9 cellular contexts compared by ENCODE assay signal in genomic region chr1:27529638-27530018, GRCh38. TPM values are rescaled to one million over a fixed set of nuclear protein-coding genes. Genes with fewer than 3 reads are reported as not detected.
A peak's percentile ranks its signal among the peaks of the same experiment; 100 is the strongest.
DNase-seq lines count a peak whose midpoint lies in the region; ATAC-seq and TF ChIP-seq lines count a peak whose summit lies in the region.
"Had no signal": no experiment of that assay in that cellular context is flagged by ENCODE, and none has a peak within 500 bp of the region (broad histone marks: within the 10 kb centered on the region; RNA-seq: fewer than 3 reads in every experiment).

No MANE protein-coding gene starts in this region.

- H2AFZ ChIP-seq in HCT116 (ENCODE audit: low read depth, low read length, poor library complexity, severe bottlenecking) = no peak overlapping the region

- H3K27ac ChIP-seq in HCT116 (ENCODE audit: low read depth, low read length) (peak overlapping the region; percentile 89), left lung (peak overlapping the region; percentile 68 to 81)

- H3K9me3 ChIP-seq in HCT116 (ENCODE audit: control insufficient read depth in 1 of 2, insufficient read depth in 1 of 2, low read depth in 1 of 2, low read length in 2 of 2) (no peaks in the 10 kb centered on the region), left lung (no peaks in the 10 kb centered on the region)

- peaks cover 42% of the 10 kb centered on the region for H3K4me1 Mint-ChIP-seq in activated B cell treated with CpG ODN at 0.5 μM for 24 hours
- peaks cover 37% of the 10 kb centered on the region for H3K4me1 Mint-ChIP-seq in stimulated activated memory B cell treated with anti-CD40 and anti-IgM and Interleukin-4, amounts not matched to agents 10 μg/mL and 1 μg/mL and 100 μg/mL, for 72 hours
- H3K4me1 Mint-ChIP-seq in stimulated activated naive CD8-positive, alpha-beta T cell treated with anti-CD3 and anti-CD28 coated beads, Interleukin-15, amount 100 ng/mL, for 72 hours = peaks cover 61% of the 10 kb centered on the region

- H3K4me3 ChIP-seq in HCT116 (replicated peaks in 1 of 2; ENCODE audit: low read depth in 1 of 2, low read length in 2 of 2) (no peak overlapping the region), left lung (no peak overlapping the region)

- no peak for TF ChIP-seq RAD21 in HCT116 (IDR thresholded peaks at IDR 0.05; ENCODE audit: low read depth)

- H3K9me2 ChIP-seq in HCT116 (ENCODE audit: insufficient read depth) = no peaks in the 10 kb centered on the region

- TF ChIP-seq CTCF in HCT116 (IDR thresholded peaks at IDR 0.05 in 2 of 3, conservative IDR thresholded peaks at IDR 0.05 in 1 of 3; ENCODE audit: borderline replicate concordance in 1 of 3, insufficient read depth in 1 of 3, low read depth in 2 of 3, low read length in 2 of 3) (no peak), activated B cell treated with CpG ODN at 0.5 μM for 24 hours (IDR thresholded peaks at IDR 0.05) (no peak), left lung (IDR thresholded peaks at IDR 0.05) (no peak)

- RAD21 ChIA-PET in HCT116 (lab: Charles Lee; ENCODE audit: low non-redundant PET in 1 of 2, low total read pairs in 2 of 2, uncharacterized antibody in 2 of 2, unreplicated experiment in 2 of 2) = no interaction called here

- H3K4me1 ChIP-seq in HCT116 (ENCODE audit: control insufficient read depth in 1 of 2, insufficient read depth in 2 of 2, low read length in 2 of 2) (peaks cover 40 to 66% of the 10 kb centered on the region in 2 experiments), left lung (peaks cover 42 to 56% of the 10 kb centered on the region in 2 donors)

- no peaks in the 10 kb centered on the region for H3K27me3 Mint-ChIP-seq in activated B cell treated with CpG ODN at 0.5 μM for 24 hours
- no peaks in the 10 kb centered on the region for H3K27me3 Mint-ChIP-seq in stimulated activated memory B cell treated with anti-CD40 and anti-IgM and Interleukin-4, amounts not matched to agents 10 μg/mL and 1 μg/mL and 100 μg/mL, for 72 hours
- no peaks in the 10 kb centered on the region for H3K27me3 Mint-ChIP-seq in stimulated activated naive CD8-positive, alpha-beta T cell treated with anti-CD3 and anti-CD28 coated beads, Interleukin-15, amount 100 ng/mL, for 72 hours

- intact Hi-C loops in HCT116 (cut with micrococcal nuclease) (no loop called here), activated B cell treated with CpG ODN at 0.5 μM for 24 hours (cut with micrococcal nuclease) (loop anchor here (2.0 to 5.0 kb wide), 2 partner anchors 52 to 73 kb away; no protein-coding TSS in a partner anchor), left lung (cut with DNase I) (no loop called here)

- CTCF ChIA-PET in HCT116 (lab: Charles Lee) (no interaction called here), activated B cell treated with CpG ODN at 0.5 μM for 24 hours (lab: Charles Lee) (no interaction called here)

- H3K4me3 Mint-ChIP-seq in activated B cell treated with CpG ODN at 0.5 μM for 24 hours = peak overlapping the region; percentile 59
- peak overlapping the region; percentile 35 for H3K4me3 Mint-ChIP-seq in stimulated activated memory B cell treated with anti-CD40 and anti-IgM and Interleukin-4, amounts not matched to agents 10 μg/mL and 1 μg/mL and 100 μg/mL, for 72 hours
- H3K4me3 Mint-ChIP-seq in stimulated activated naive CD8-positive, alpha-beta T cell treated with anti-CD3 and anti-CD28 coated beads, Interleukin-15, amount 100 ng/mL, for 72 hours = peak overlapping the region in 1 of 2 donors; percentile 11

- H3K4me2 ChIP-seq in HCT116 (ENCODE audit: low read length) = peak overlapping the region; percentile 84; the same call in 1 of the 2 replicates

- POLR2A ChIA-PET in HCT116 (lab: Charles Lee) = no interaction called here
- POLR2A ChIA-PET in activated B cell treated with CpG ODN at 0.5 μM for 24 hours (lab: Charles Lee) = interaction anchor here (1.6 kb wide), 1 partner anchor 39 kb away, joined by 3 read pairs; the partner anchor contains the start of gene WASF2

- no peaks in the 10 kb centered on the region for H3K27me3 ChIP-seq in HCT116 (ENCODE audit: insufficient read depth, low read length)
- H3K27me3 ChIP-seq in left lung = peaks cover 0 to 18% of the 10 kb centered on the region in 2 donors

- peak overlapping the region; percentile 65 for H3K27ac Mint-ChIP-seq in activated B cell treated with CpG ODN at 0.5 μM for 24 hours
- peak overlapping the region; percentile 16 for H3K27ac Mint-ChIP-seq in stimulated activated memory B cell treated with anti-CD40 and anti-IgM and Interleukin-4, amounts not matched to agents 10 μg/mL and 1 μg/mL and 100 μg/mL, for 72 hours
- H3K27ac Mint-ChIP-seq in stimulated activated naive CD8-positive, alpha-beta T cell treated with anti-CD3 and anti-CD28 coated beads, Interleukin-15, amount 100 ng/mL, for 72 hours = peak overlapping the region in 1 of 2 donors; percentile 69

- DNase-seq in HCT116 (ENCODE audit: low read depth, low spot score) (no peak), activated B cell treated with CpG ODN at 0.5 μM for 24 hours (no peak), left lung (no peak), NOMO-1 (lab: John Stamatoyannopoulos, UW; ENCODE audit: unreplicated experiment in 2 of 2) (no peak)
- DNase-seq in stimulated activated naive CD8-positive, alpha-beta T cell treated with anti-CD3 and anti-CD28 coated beads, Interleukin-15, amount 100 ng/mL, for 72 hours = no peak
- DNase-seq: activated CD8-positive, alpha-beta memory T cell treated with anti-CD3 and anti-CD28 coated beads, Interleukin-2, amount 50 U/mL, for 48 hours had no signal

- no peaks in the 10 kb centered on the region for H4K20me1 ChIP-seq in HCT116 (ENCODE audit: insufficient read depth)

- BruUV-seq in HCT116 (replicated peaks; lab: Mats Ljungman, UMichigan) = no TSS peak

- no peaks in the 10 kb centered on the region for H3K79me2 ChIP-seq in HCT116 (ENCODE audit: insufficient read depth, low read length)

- no peak for TF ChIP-seq POLR2A in HCT116 (IDR thresholded peaks at IDR 0.05; ENCODE audit: borderline replicate concordance, extremely low read depth, insufficient read depth, insufficient read length)

- H3K9ac ChIP-seq in HCT116 (ENCODE audit: low read length) = peak overlapping the region; percentile 76

- H3K36me3 ChIP-seq in HCT116 (ENCODE audit: control insufficient read depth in 1 of 2, insufficient read depth in 2 of 2, low read length in 2 of 2) (no peaks in the 10 kb centered on the region), left lung (peaks cover 0 to 19% of the 10 kb centered on the region in 2 donors)

- no peak for ATAC-seq in HCT116
- ATAC-seq in activated B cell treated with CpG ODN at 0.5 μM for 24 hours (ENCODE audit: low read depth) = no peak
- no peak for ATAC-seq in left lung
- no peak for ATAC-seq in stimulated activated memory B cell treated with anti-CD40 and anti-IgM and Interleukin-4, amounts not matched to agents 10 μg/mL and 1 μg/mL and 100 μg/mL, for 72 hours
- no peak for ATAC-seq in stimulated activated naive CD8-positive, alpha-beta T cell treated with anti-CD3 and anti-CD28 coated beads, Interleukin-15, amount 100 ng/mL, for 72 hours
- ATAC-seq in HG03135 (IDR thresholded peaks at IDR 0.05; ENCODE audit: unreplicated experiment) = no peak
- ATAC-seq in HG03565 (IDR thresholded peaks at IDR 0.05; ENCODE audit: unreplicated experiment) = no peak

- peaks cover 10% of the 10 kb centered on the region for H3K36me3 Mint-ChIP-seq in activated B cell treated with CpG ODN at 0.5 μM for 24 hours (ENCODE audit: low read depth)
- peaks cover 12% of the 10 kb centered on the region for H3K36me3 Mint-ChIP-seq in stimulated activated memory B cell treated with anti-CD40 and anti-IgM and Interleukin-4, amounts not matched to agents 10 μg/mL and 1 μg/mL and 100 μg/mL, for 72 hours

- H3K9me3 Mint-ChIP-seq in activated B cell treated with CpG ODN at 0.5 μM for 24 hours = no peaks in the 10 kb centered on the region
- no peaks in the 10 kb centered on the region for H3K9me3 Mint-ChIP-seq in stimulated activated memory B cell treated with anti-CD40 and anti-IgM and Interleukin-4, amounts not matched to agents 10 μg/mL and 1 μg/mL and 100 μg/mL, for 72 hours
- H3K9me3 Mint-ChIP-seq in stimulated activated naive CD8-positive, alpha-beta T cell treated with anti-CD3 and anti-CD28 coated beads, Interleukin-15, amount 100 ng/mL, for 72 hours = no peaks in the 10 kb centered on the region

TF ChIP-seq in HCT116, 20 proteins besides CTCF, POLR2A, EP300 and RAD21:
- TF ChIP-seq ZNF274 (IDR thresholded peaks at IDR 0.05; ENCODE audit: low read depth, low read length) (no peak), FOSL1 (IDR thresholded peaks at IDR 0.05; ENCODE audit: low read depth) (no peak)

RNA-seq across cellular contexts. Expression of gene WASF2, which starts 39.7 kb away (rescaled TPM):
- total RNA-seq in HCT116 (2021; ENCODE audit: unreplicated experiment) = 111 TPM
- 78.7 and 84.7 TPM in 2 replicates for polyA plus RNA-seq in HCT116 (2012)
- total RNA-seq in activated B cell treated with CpG ODN at 0.5 μM for 24 hours = 136 and 137 TPM in 2 replicates
- total RNA-seq in left lung = 100 to 1,000 TPM; 108 to 138 TPM
